11 cellular contexts compared by ENCODE assay signal in genomic region chr22:37893583-37893983, GRCh38. TPM values are rescaled to one million over a fixed set of nuclear protein-coding genes. Genes with fewer than 3 reads are reported as not detected.
DNase-seq lines count a peak whose midpoint lies in the region; ATAC-seq and TF ChIP-seq lines count a peak whose summit lies in the region.
"Had no signal": no experiment of that assay in that cellular context is flagged by ENCODE, and none has a peak within 500 bp of the region (broad histone marks: within the 10 kb centered on the region; RNA-seq: fewer than 3 reads in every experiment).

No MANE protein-coding gene starts in this region.

- H3K4me2 ChIP-seq in H9 (ENCODE audit: insufficient read depth, insufficient read length, low read length) = no peak overlapping the region

- peak overlapping the region; percentile 36 for H3K18ac ChIP-seq in H9 (ENCODE audit: insufficient read length, low read depth, low read length)

- no peak overlapping the region for H4K5ac ChIP-seq in H9 (ENCODE audit: insufficient read length, low read depth, low read length)

- H3K27me3 Mint-ChIP-seq in H9 (ENCODE audit: low read depth) = no peaks in the 10 kb centered on the region
- H3K27me3 Mint-ChIP-seq in activated T-helper 2 cell treated with anti-CD3 and anti-CD28 coated beads, Interferon-gamma antibody, Interleukin-2, Interleukin-4, amounts not matched to agents 10 μg/mL and 5 μg/mL and 100 μg/mL, durations not matched to agents 14 hours and 24 hours and 36 hours (ENCODE audit: low read depth) = no peaks in the 10 kb centered on the region

- no peak for TF ChIP-seq EP300 in stomach (IDR thresholded peaks at IDR 0.05)

- H3K27ac ChIP-seq in H9 (ENCODE audit: insufficient read length, low read depth, low read length) (no peak overlapping the region), lower lobe of right lung (peak overlapping the region; percentile 36), stomach (peak overlapping the region; percentile 79 to 95 (median 85))

- H2BK15ac ChIP-seq in H9 (ENCODE audit: low read depth, low read length) = no peak overlapping the region

- no peaks in the 10 kb centered on the region for H3K79me2 ChIP-seq in H9 (ENCODE audit: insufficient read depth, low read length)

- no peak overlapping the region for H2AK5ac ChIP-seq in H9 (ENCODE audit: insufficient read length, low read length)

- H3K4ac ChIP-seq in H9 (ENCODE audit: low read depth, low read length) = no peak overlapping the region

- H3K27ac Mint-ChIP-seq in H9 = peak overlapping the region; percentile 21 to 91 (median 86); a peak in 5 of 7 replicates
- H3K27ac Mint-ChIP-seq in activated T-helper 2 cell treated with anti-CD3 and anti-CD28 coated beads, Interferon-gamma antibody, Interleukin-2, Interleukin-4, amounts not matched to agents 10 μg/mL and 5 μg/mL and 100 μg/mL, durations not matched to agents 14 hours and 24 hours and 36 hours = peak overlapping the region; percentile 54

- H2BK120ac ChIP-seq in H9 (ENCODE audit: low read depth, low read length, poor library complexity, severe bottlenecking) = no peak overlapping the region

- ATAC-seq in lower lobe of right lung = peak; percentile 84 to 86

- no peak overlapping the region for H3T11ph ChIP-seq in H9 (ENCODE audit: low read length)

- no peak overlapping the region for H3K4me3 ChIP-seq in lower lobe of right lung
- H3K4me3 ChIP-seq in stomach = no peak overlapping the region

- peaks cover 30% of the 10 kb centered on the region for H3K36me3 ChIP-seq in lower lobe of right lung
- H3K36me3 ChIP-seq in stomach = peaks cover 18 to 38% (median 33%) of the 10 kb centered on the region in 4 donors

- H4K20me1 ChIP-seq in H9 (ENCODE audit: control insufficient read depth, insufficient read depth, insufficient read length) = no peaks in the 10 kb centered on the region

- H3K27me3 ChIP-seq in H9 (ENCODE audit: insufficient read depth, low read length) (no peaks in the 10 kb centered on the region; the same call in 1 of the 2 replicates), lower lobe of right lung (ENCODE audit: low read depth) (no peaks in the 10 kb centered on the region), stomach (no peaks in the 10 kb centered on the region)

- H3K4me1 ChIP-seq in H9 (ENCODE audit: insufficient read depth, low read length) = peaks cover 11% of the 10 kb centered on the region; the same call in 1 of the 2 replicates
- peaks cover 54% of the 10 kb centered on the region for H3K4me1 ChIP-seq in lower lobe of right lung
- peaks cover 52 to 70% (median 63%) of the 10 kb centered on the region in 4 donors for H3K4me1 ChIP-seq in stomach

- H3K79me1 ChIP-seq in H9 (ENCODE audit: insufficient read depth, low read depth, low read length, poor library complexity, severe bottlenecking) = no peaks in the 10 kb centered on the region

- no peak overlapping the region for H3K56ac ChIP-seq in H9 (ENCODE audit: insufficient read length, low read depth, low read length)

- H3K4me1 Mint-ChIP-seq in H9 = peaks cover 38 to 47% of the 10 kb centered on the region in 2 experiments
- H3K4me1 Mint-ChIP-seq in activated T-helper 2 cell treated with anti-CD3 and anti-CD28 coated beads, Interferon-gamma antibody, Interleukin-2, Interleukin-4, amounts not matched to agents 10 μg/mL and 5 μg/mL and 100 μg/mL, durations not matched to agents 14 hours and 24 hours and 36 hours (ENCODE audit: low read depth) = peaks cover 16% of the 10 kb centered on the region

- H4K91ac ChIP-seq in H9 (ENCODE audit: insufficient read length, low read depth, low read length) = no peak overlapping the region

- WGBS in H9 (ENCODE audit: extremely low coverage, insufficient read length, low lambda C conversion rate) = no CpG with 5 or more reads among the region's 5 CpGs
- 37 to 48% (median 39%) methylated on average over 5 of the region's 5 CpGs for WGBS in stomach, 5 donors

- H2BK5ac ChIP-seq in H9 (ENCODE audit: insufficient read length, low read length) = no peak overlapping the region

- no peaks in the 10 kb centered on the region for H3K9me3 Mint-ChIP-seq in H9
- H3K9me3 Mint-ChIP-seq in activated T-helper 2 cell treated with anti-CD3 and anti-CD28 coated beads, Interferon-gamma antibody, Interleukin-2, Interleukin-4, amounts not matched to agents 10 μg/mL and 5 μg/mL and 100 μg/mL, durations not matched to agents 14 hours and 24 hours and 36 hours = no peaks in the 10 kb centered on the region

- no peak overlapping the region for H4K8ac ChIP-seq in H9 (replicated peaks; ENCODE audit: insufficient read length, low read depth, low read length)

- no peak for TF ChIP-seq CTCF in H9 (conservative IDR thresholded peaks at IDR 0.05)
- no peak for TF ChIP-seq CTCF in lower lobe of right lung (IDR thresholded peaks at IDR 0.05)
- TF ChIP-seq CTCF in stomach (IDR thresholded peaks at IDR 0.05) = no peak

- no peaks in the 10 kb centered on the region for H3K23me2 ChIP-seq in H9 (ENCODE audit: insufficient read length, low read depth, low read length, poor library complexity, severe bottlenecking)

- H3K4me3 Mint-ChIP-seq in H9 = no peak overlapping the region
- H3K4me3 Mint-ChIP-seq in activated T-helper 2 cell treated with anti-CD3 and anti-CD28 coated beads, Interferon-gamma antibody, Interleukin-2, Interleukin-4, amounts not matched to agents 10 μg/mL and 5 μg/mL and 100 μg/mL, durations not matched to agents 14 hours and 24 hours and 36 hours (ENCODE audit: low read depth) = no peak overlapping the region

- H3K14ac ChIP-seq in H9 (ENCODE audit: insufficient read depth, low read length) = peak overlapping the region; percentile 49; the same call in 1 of the 2 replicates

- no peak for DNase-seq in H9
- DNase-seq in activated T-helper 2 cell treated with anti-CD3 and anti-CD28 coated beads, Interferon-gamma antibody, Interleukin-2, Interleukin-4, amounts not matched to agents 10 μg/mL and 5 μg/mL and 100 μg/mL, durations not matched to agents 14 hours and 24 hours and 36 hours (ENCODE audit: low spot score) = no peak
- no peak for DNase-seq in lower lobe of right lung
- DNase-seq in stomach = peak; percentile 82
- DNase-seq in AG08396 (ENCODE audit: low spot score) = no peak
- DNase-seq in middle frontal gyrus (ENCODE audit: extremely low spot score, low spot score) = no peak
- no peak for DNase-seq in activated T-cell treated with anti-CD3 and anti-CD28 coated beads for 4 hours
- DNase-seq: activated CD8-positive, alpha-beta memory T cell treated with anti-CD3 and anti-CD28 coated beads, Interleukin-2, amount 50 U/mL, for 48 hours; MM.1S; NCI-H748 treated with DMSO at 0.1 percent for 48 hours had no signal

- intact Hi-C loops in activated T-helper 2 cell treated with anti-CD3 and anti-CD28 coated beads, Interferon-gamma antibody, Interleukin-2, Interleukin-4, amounts not matched to agents 10 μg/mL and 5 μg/mL and 100 μg/mL, durations not matched to agents 14 hours and 24 hours and 36 hours (cut with micrococcal nuclease) = no loop called here
- intact Hi-C loops in lower lobe of right lung (cut with DNase I) (no loop called here), stomach (cut with DNase I; ENCODE audit: low total_unique reads) (no loop called here)

- peaks cover 10 to 27% (median 13%) of the 10 kb centered on the region in 3 experiments for H3K36me3 Mint-ChIP-seq in H9 (ENCODE audit: insufficient read depth in 1 of 3, low read depth in 3 of 3)
- H3K36me3 Mint-ChIP-seq in activated T-helper 2 cell treated with anti-CD3 and anti-CD28 coated beads, Interferon-gamma antibody, Interleukin-2, Interleukin-4, amounts not matched to agents 10 μg/mL and 5 μg/mL and 100 μg/mL, durations not matched to agents 14 hours and 24 hours and 36 hours (ENCODE audit: low read depth) = peaks cover 24% of the 10 kb centered on the region

- no peak overlapping the region for H3K9ac ChIP-seq in H9 (ENCODE audit: extremely low read depth, insufficient read length, low read length)

- H3K23ac ChIP-seq in H9 (ENCODE audit: insufficient read length, low read depth, low read length) = no peak overlapping the region

- H2BK20ac ChIP-seq in H9 (ENCODE audit: low read depth, low read length, poor library complexity, severe bottlenecking) = no peak overlapping the region

- no peak overlapping the region for H2BK12ac ChIP-seq in H9 (ENCODE audit: insufficient read length, low read depth, low read length)

- no peak overlapping the region for H2AFZ ChIP-seq in H9 (ENCODE audit: low read length)

- TF ChIP-seq POLR2A in stomach (IDR thresholded peaks at IDR 0.05) = no peak

- no peaks in the 10 kb centered on the region for H3K9me3 ChIP-seq in H9 (ENCODE audit: control insufficient read depth, low read depth, low read length)
- H3K9me3 ChIP-seq in lower lobe of right lung = no peaks in the 10 kb centered on the region
- no peaks in the 10 kb centered on the region for H3K9me3 ChIP-seq in stomach

RNA-seq across cellular contexts. Expression of gene MICALL1, which starts 12.5 kb away (rescaled TPM):
- total RNA-seq in H9 (2021) (33.3 and 33.8 TPM in 2 replicates), lower lobe of right lung (32.2 TPM), stomach (100 to 1,000 TPM in 3 of 5 donors, 10 to 100 TPM in 2; 31.4 to 155 (median 112) TPM)
- 22.7 and 29.1 TPM in 2 replicates for total RNA-seq in activated T-helper 2 cell treated with anti-CD3 and anti-CD28 coated beads, Interferon-gamma antibody, Interleukin-2, Interleukin-4, amounts not matched to agents 10 μg/mL and 5 μg/mL and 100 μg/mL, durations not matched to agents 14 hours and 24 hours and 36 hours
- polyA plus RNA-seq in stomach = 10 to 100 TPM; 17.7 to 55.1 (median 35.6) TPM

RNA-seq across cellular contexts. Expression of gene EIF3L, which starts 44.4 kb away (rescaled TPM):
- 736 and 739 TPM in 2 replicates for total RNA-seq in H9 (2021)
- 462 and 480 TPM in 2 replicates for total RNA-seq in activated T-helper 2 cell treated with anti-CD3 and anti-CD28 coated beads, Interferon-gamma antibody, Interleukin-2, Interleukin-4, amounts not matched to agents 10 μg/mL and 5 μg/mL and 100 μg/mL, durations not matched to agents 14 hours and 24 hours and 36 hours
- total RNA-seq in lower lobe of right lung = 385 TPM
- 100 to 1,000 TPM; 271 to 452 (median 385) TPM for total RNA-seq in stomach
- polyA plus RNA-seq in stomach = 100 to 1,000 TPM; 254 to 657 (median 378) TPM

RNA-seq across cellular contexts. Expression of gene ANKRD54, which starts 49.4 kb away (rescaled TPM):
- total RNA-seq in H9 (2021) (14.4 and 15.3 TPM in 2 replicates), lower lobe of right lung (18.3 TPM), stomach (100 to 1,000 TPM in 1 of 5 donors, 10 to 100 TPM in 3, 1 to 10 TPM in 1; 6.8 to 210 (median 18.3) TPM)
- total RNA-seq in activated T-helper 2 cell treated with anti-CD3 and anti-CD28 coated beads, Interferon-gamma antibody, Interleukin-2, Interleukin-4, amounts not matched to agents 10 μg/mL and 5 μg/mL and 100 μg/mL, durations not matched to agents 14 hours and 24 hours and 36 hours = 24.7 and 27.3 TPM in 2 replicates
- 10 to 100 TPM; 12.5 to 19.0 (median 14.8) TPM for polyA plus RNA-seq in stomach

RNA-seq across cellular contexts. Expression of gene C22orf23, which starts 59.8 kb away (rescaled TPM):
- total RNA-seq in H9 (2021) = 0.55 and 0.57 TPM in 2 replicates
- not detected in 2 replicates for total RNA-seq in activated T-helper 2 cell treated with anti-CD3 and anti-CD28 coated beads, Interferon-gamma antibody, Interleukin-2, Interleukin-4, amounts not matched to agents 10 μg/mL and 5 μg/mL and 100 μg/mL, durations not matched to agents 14 hours and 24 hours and 36 hours
- total RNA-seq in lower lobe of right lung = 1.2 TPM
- total RNA-seq in stomach = not detected
- 1 to 10 TPM in 1 of 3 donors, under 1 TPM in 2; 0.18 to 1.2 (median 0.31) TPM for polyA plus RNA-seq in stomach
- total RNA-seq: mononuclear cell had no signal

RNA-seq across cellular contexts. Expression of gene POLR2F, which starts 59.9 kb away (rescaled TPM):
- total RNA-seq in H9 (2021) (141 and 147 TPM in 2 replicates), lower lobe of right lung (60.3 TPM), stomach (100 to 1,000 TPM in 2 of 5 donors, 10 to 100 TPM in 3; 41.5 to 145 (median 74.5) TPM)
- 92.6 and 96.5 TPM in 2 replicates for total RNA-seq in activated T-helper 2 cell treated with anti-CD3 and anti-CD28 coated beads, Interferon-gamma antibody, Interleukin-2, Interleukin-4, amounts not matched to agents 10 μg/mL and 5 μg/mL and 100 μg/mL, durations not matched to agents 14 hours and 24 hours and 36 hours
- polyA plus RNA-seq in stomach = 100 to 1,000 TPM; 139 to 149 (median 146) TPM
